In the genomic region with DNA sequence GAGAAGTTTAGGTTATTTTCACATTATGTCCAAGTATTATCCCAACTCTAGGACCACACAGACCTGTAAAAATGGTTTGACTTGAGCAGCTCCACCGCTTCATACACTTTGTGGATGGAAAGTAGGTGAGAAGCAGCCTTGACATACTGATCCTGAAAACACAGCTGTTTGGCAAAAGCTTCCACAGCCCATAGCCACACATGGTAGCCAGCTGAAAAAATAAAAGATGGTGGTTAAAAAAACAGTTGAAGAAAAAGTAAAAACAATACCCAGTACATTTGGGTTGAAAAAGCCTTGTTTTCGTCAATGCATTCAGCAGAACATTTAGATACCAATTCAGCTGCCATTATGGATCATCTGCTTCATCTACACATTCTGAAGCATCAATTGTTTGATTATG, we compare ENCODE assay signal across 1 cellular context.
TF ChIP-seq lines count a peak whose summit lies in the region.

No MANE protein-coding gene starts in this region.

TF ChIP-seq in endothelial cell of umbilical vein, 7 proteins besides CTCF, POLR2A, EP300 and RAD21:
- TF ChIP-seq JUN (IDR thresholded peaks at IDR 0.05; ENCODE audit: borderline replicate concordance, insufficient read depth, insufficient read length, low read depth): no peak
- no peak for TF ChIP-seq EZH2 (IDR thresholded peaks at IDR 0.05; ENCODE audit: borderline replicate concordance, low read depth, low read length, severe bottlenecking)
